Comparison of ENCODE assay signal across 24 cellular contexts in genomic region chrX:10531927-10532326, GRCh38.
"Had no signal": no experiment of that assay in that cellular context is flagged by ENCODE, and none has a peak within 500 bp of the region (broad histone marks: within the 10 kb centered on the region; RNA-seq: fewer than 3 reads in every experiment).

No MANE protein-coding gene starts in this region.

- DNase-seq: colonic mucosa; cortex of kidney; dermis blood vessel endothelial cell; dorsolateral prefrontal cortex; effector CD4-positive, alpha-beta T cell; effector CD8-positive, alpha-beta T cell; effector memory CD4-positive, alpha-beta T cell; effector memory CD8-positive, alpha-beta T cell; endodermal cell; erythroblast; esophagus squamous epithelium; foreskin fibroblast; foreskin keratinocyte; foreskin melanocyte; gastrocnemius medialis; glutamatergic neuron; head of caudate nucleus; heart left ventricle; heart right ventricle had no signal

- H3K36me3 ChIP-seq: colonic mucosa, esophagus muscularis mucosa, esophagus squamous epithelium, gastrocnemius medialis, gastroesophageal sphincter, heart left ventricle, heart right ventricle had no signal

- H3K27me3 ChIP-seq: colonic mucosa, esophagus muscularis mucosa, esophagus squamous epithelium, foreskin keratinocyte, gastrocnemius medialis, gastroesophageal sphincter, heart left ventricle, heart right ventricle had no signal

- H3K27ac ChIP-seq: colonic mucosa, coronary artery, dorsolateral prefrontal cortex, epithelial cell of prostate, esophagus muscularis mucosa, esophagus squamous epithelium, foreskin keratinocyte, gastrocnemius medialis, gastroesophageal sphincter, heart left ventricle, heart right ventricle had no signal

- H3K4me3 ChIP-seq: colonic mucosa, coronary artery, dorsolateral prefrontal cortex, esophagus muscularis mucosa, esophagus squamous epithelium, gastrocnemius medialis, gastroesophageal sphincter, heart left ventricle, heart right ventricle had no signal

- H3K4me1 ChIP-seq: colonic mucosa, esophagus muscularis mucosa, esophagus squamous epithelium, foreskin keratinocyte, gastrocnemius medialis, gastroesophageal sphincter had no signal

- H3K9me3 ChIP-seq: colonic mucosa, esophagus muscularis mucosa, esophagus squamous epithelium, gastrocnemius medialis, gastroesophageal sphincter, heart left ventricle, heart right ventricle had no signal

- ATAC-seq: effector memory CD8-positive, alpha-beta T cell; esophagus mucosa; foreskin keratinocyte; gastrocnemius medialis; gastroesophageal sphincter; heart left ventricle; heart right ventricle had no signal
